Comparison of ENCODE assay signal across 27 cellular contexts in genomic region chr1:211903490-211904260, GRCh38.
"Had no signal": no experiment of that assay in that cellular context is flagged by ENCODE, and none has a peak within 500 bp of the region (broad histone marks: within the 10 kb centered on the region; RNA-seq: fewer than 3 reads in every experiment).

No MANE protein-coding gene starts in this region.

- H3K4me3 Mint-ChIP-seq: activated CD8-positive, alpha-beta T cell treated with anti-CD3 and anti-CD28 coated beads, Interleukin-2, amount 10 ng/mL, durations not matched to agents 7 days and 5 days; activated naive CD8-positive, alpha-beta T cell; activated T-helper 1 cell treated with anti-CD3 and anti-CD28 coated beads, Interleukin-12 subunit alpha, Interleukin-12 subunit beta, Interleukin-2, Interleukin-4 antibody, amounts not matched to agents 30 ng/mL and 10 ng/mL and 1 ng/mL, durations not matched to agents 14 hours and 24 hours and 36 hours; T-helper 2 cell treated with Interferon-gamma antibody and Interleukin-4, amounts not matched to agents 5 μg/mL and 100 μg/mL, for 36 hours; WTC11 had no signal

- H3K27me3 ChIP-seq: brain microvascular endothelial cell, cardiac muscle cell, SJSA1 had no signal

- H3K4me3 ChIP-seq: cardiac muscle cell, SJSA1 had no signal

- ATAC-seq: activated CD8-positive, alpha-beta T cell treated with anti-CD3 and anti-CD28 coated beads, Interleukin-2, amount 10 ng/mL, durations not matched to agents 7 days and 5 days; PC-3; SK-N-SH treated with all-trans-retinoic acid at 6 μM for 48 hours; WTC11 had no signal

- H3K36me3 Mint-ChIP-seq: activated naive CD8-positive, alpha-beta T cell had no signal

- H3K27ac ChIP-seq: brain microvascular endothelial cell, cardiac muscle cell, SJSA1 had no signal

- H3K4me1 ChIP-seq: SJSA1 had no signal

- H3K27ac Mint-ChIP-seq: activated CD8-positive, alpha-beta T cell treated with anti-CD3 and anti-CD28 coated beads, Interleukin-2, amount 10 ng/mL, durations not matched to agents 7 days and 5 days; activated naive CD8-positive, alpha-beta T cell; activated T-helper 1 cell treated with anti-CD3 and anti-CD28 coated beads, Interleukin-12 subunit alpha, Interleukin-12 subunit beta, Interleukin-2, Interleukin-4 antibody, amounts not matched to agents 30 ng/mL and 10 ng/mL and 1 ng/mL, durations not matched to agents 14 hours and 24 hours and 36 hours; T-helper 2 cell treated with Interferon-gamma antibody and Interleukin-4, amounts not matched to agents 5 μg/mL and 100 μg/mL, for 36 hours; WTC11 had no signal

- H3K36me3 ChIP-seq: brain microvascular endothelial cell, cardiac muscle cell, SJSA1 had no signal

- H3K4me1 Mint-ChIP-seq: WTC11 had no signal

- DNase-seq: activated CD4-positive, alpha-beta T cell treated with anti-CD3 and anti-CD28 coated beads for 48 hours; activated CD4-positive, alpha-beta T cell treated with anti-CD3 and anti-CD28 coated beads, Interleukin-2, amount 50 U/mL, for 4 hours; activated CD4-positive, CD25-positive, alpha-beta regulatory T cell treated with anti-CD3 and anti-CD28 coated beads, Interleukin-2, amount 50 U/mL, for 72 hours; activated CD8-positive, alpha-beta memory T cell treated with anti-CD3 and anti-CD28 coated beads, Interleukin-2, amount 50 U/mL, for 48 hours; activated CD8-positive, alpha-beta T cell treated with anti-CD3 and anti-CD28 coated beads, Interleukin-2, amount 10 ng/mL, durations not matched to agents 7 days and 5 days; activated effector memory CD4-positive, alpha-beta T cell treated with anti-CD3 and anti-CD28 coated beads, Interleukin-2, amount 50 U/mL, for 16 hours; activated naive CD4-positive, alpha-beta T cell treated with Interleukin-2 at 50 U/mL for 16 hours; activated T-cell treated with anti-CD3 and anti-CD28 coated beads, Interleukin-2, amount 50 U/mL, for 1 hour; amygdala; brain microvascular endothelial cell; MM.1S; NCI-H1105; NCI-H1436 treated with DMSO at 0.1 percent for 48 hours; NCI-H187; NCI-H2081; NCI-H446; NCI-H524; PC-3; SHP77; SW 1271 had no signal

- H3K9me3 ChIP-seq: SJSA1 had no signal
